24 cellular contexts compared by ENCODE assay signal in genomic region chr10:24683554-24683953, GRCh38.
"Had no signal": no experiment of that assay in that cellular context is flagged by ENCODE, and none has a peak within 500 bp of the region (broad histone marks: within the 10 kb centered on the region; RNA-seq: fewer than 3 reads in every experiment).

No MANE protein-coding gene starts in this region.

- H2AFZ ChIP-seq: hepatocyte had no signal

- ATAC-seq: effector memory CD8-positive, alpha-beta T cell; esophagus mucosa; gastroesophageal sphincter; heart left ventricle; left cardiac atrium; left lung; left ventricle myocardium superior; lower lobe of right lung; naive thymus-derived CD8-positive, alpha-beta T cell had no signal

- H3K4me3 ChIP-seq: colonic mucosa, esophagus squamous epithelium, gastroesophageal sphincter, heart left ventricle, hepatocyte, left lung, lower lobe of right lung, mucosa of descending colon had no signal

- FAIRE-seq: endometrium, frontal cortex, islet of Langerhans, keratinocyte had no signal

- H3K27me3 ChIP-seq: colonic mucosa, esophagus squamous epithelium, foreskin keratinocyte, gastroesophageal sphincter, heart left ventricle, hepatocyte, left lung had no signal

- H3K36me3 ChIP-seq: colonic mucosa, esophagus squamous epithelium, gastroesophageal sphincter, heart left ventricle, left lung, lower lobe of right lung had no signal

- H3K9me3 ChIP-seq: colonic mucosa, esophagus squamous epithelium, gastroesophageal sphincter, left lung, lower lobe of right lung, mucosa of descending colon had no signal

- H3K27ac ChIP-seq: colonic mucosa, esophagus squamous epithelium, foreskin keratinocyte, gastroesophageal sphincter, heart left ventricle, hepatocyte, left lung, lower lobe of right lung had no signal

- DNase-seq: colonic mucosa; cortex of kidney; effector CD8-positive, alpha-beta T cell; effector memory CD8-positive, alpha-beta T cell; endodermal cell; erythroblast; esophagus squamous epithelium; foreskin keratinocyte; heart left ventricle; left cardiac atrium; left lung; left ventricle myocardium superior; lower lobe of right lung; mesenchymal stem cell; mucosa of descending colon; naive B cell; naive thymus-derived CD8-positive, alpha-beta T cell had no signal

- H3K4me2 ChIP-seq: hepatocyte had no signal

- H3K4me1 ChIP-seq: colonic mucosa had no signal
